30 cellular contexts compared by ENCODE assay signal in genomic region chr2:237574467-237574866, GRCh38. TPM values are rescaled to one million over a fixed set of nuclear protein-coding genes. Genes with fewer than 3 reads are reported as not detected.
DNase-seq lines count a peak whose midpoint lies in the region; ATAC-seq and TF ChIP-seq lines count a peak whose summit lies in the region.
"Had no signal": no experiment of that assay in that cellular context is flagged by ENCODE, and none has a peak within 500 bp of the region (broad histone marks: within the 10 kb centered on the region; RNA-seq: fewer than 3 reads in every experiment).

No MANE protein-coding gene starts in this region.

- H4K20me1 ChIP-seq in BLaER1 = peaks cover 53% of the 10 kb centered on the region; the same call in 1 of the 2 replicates
- H4K20me1 ChIP-seq in Karpas-422 (ENCODE audit: insufficient read depth, low read depth, low read length) = no peaks in the 10 kb centered on the region

- peak overlapping the region; percentile 7; the same call in 1 of the 2 replicates for H3K9ac ChIP-seq in BLaER1
- no peak overlapping the region for H3K9ac ChIP-seq in Karpas-422 (ENCODE audit: low read length)

- DNase-seq in LNCaP clone FGC (ENCODE audit: low read depth) (no peak), epithelial cell of prostate (ENCODE audit: low read depth, low spot score) (no peak), ovary (peak in 3 of 5 donors; percentile 18 to 36 (median 26)), SHP77 treated with DMSO at 0.1 percent for 48 hours (lab: John Stamatoyannopoulos, UW) (no peak), Karpas-422 (no peak)
- DNase-seq: activated CD4-positive, alpha-beta T cell treated with anti-CD3 and anti-CD28 coated beads for 48 hours; activated CD8-positive, alpha-beta memory T cell treated with anti-CD3 and anti-CD28 coated beads for 24 hours; activated effector memory CD4-positive, alpha-beta T cell treated with Interleukin-2 at 50 U/mL for 16 hours; activated T-cell treated with anti-CD3 and anti-CD28 coated beads for 4 hours; CD4-positive, alpha-beta T cell; Kasumi-1; left lung; MV-4-11; NCI-H1436 treated with DMSO at 0.1 percent for 48 hours; NCI-H2107; sigmoid colon; SJCRH30; stimulated activated CD4-positive, alpha-beta T cell treated with anti-CD3 and anti-CD28 coated beads, Interleukin-4, amount 100 ng/mL, for 1 hour; SW 1271 had no signal

- TF ChIP-seq CTCF in LNCaP clone FGC (IDR thresholded peaks at IDR 0.05; ENCODE audit: control insufficient read depth, extremely low read depth, insufficient read depth) = no peak
- no peak for TF ChIP-seq CTCF in ovary (IDR thresholded peaks at IDR 0.05)

- no peak for TF ChIP-seq EP300 in ovary (IDR thresholded peaks at IDR 0.05)

- 88 to 93% (median 91%) methylated on average over 9 of the region's 9 CpGs for whole genome bisulfite sequencing in ovary, 3 donors

- H3K4me1 ChIP-seq in BLaER1 = peaks cover 54% of the 10 kb centered on the region
- H3K4me1 ChIP-seq in ovary (ENCODE audit: insufficient read depth) = peaks cover 2% of the 10 kb centered on the region
- H3K4me1 ChIP-seq in Karpas-422 (ENCODE audit: low read length) = no peaks in the 10 kb centered on the region

- H3K27me3 ChIP-seq in BLaER1 = no peaks in the 10 kb centered on the region
- no peaks in the 10 kb centered on the region for H3K27me3 ChIP-seq in ovary
- H3K27me3 ChIP-seq in Karpas-422 (ENCODE audit: low read length) = no peaks in the 10 kb centered on the region
- H3K27me3 ChIP-seq: left lung, Peyer's patch, sigmoid colon, SJCRH30, upper lobe of left lung had no signal

- no peak overlapping the region for H3K4me3 ChIP-seq in BLaER1
- H3K4me3 ChIP-seq in LNCaP clone FGC (ENCODE audit: low read depth, low read length) = peak overlapping the region; percentile 30; the same call in 1 of the 2 replicates
- no peak overlapping the region for H3K4me3 ChIP-seq in ovary
- H3K4me3 ChIP-seq in Karpas-422 (ENCODE audit: low read length) = no peak overlapping the region
- H3K4me3 ChIP-seq: left lung, Peyer's patch, sigmoid colon, SJCRH30, upper lobe of left lung had no signal

- no peak for ATAC-seq in HG02759 (IDR thresholded peaks at IDR 0.05; ENCODE audit: unreplicated experiment)
- no peak for ATAC-seq in GM19467 (IDR thresholded peaks at IDR 0.05; ENCODE audit: unreplicated experiment)
- ATAC-seq: activated naive CD4-positive, alpha-beta T cell treated with anti-CD3 and anti-CD28 coated beads, Interleukin-2, amount 50 U/mL, for 72 hours had no signal

- H3K9me3 ChIP-seq in BLaER1 = no peaks in the 10 kb centered on the region
- no peaks in the 10 kb centered on the region for H3K9me3 ChIP-seq in ovary
- no peaks in the 10 kb centered on the region for H3K9me3 ChIP-seq in Karpas-422 (ENCODE audit: low read length)
- H3K9me3 ChIP-seq: left lung, Peyer's patch, sigmoid colon, SJCRH30, upper lobe of left lung had no signal

- H3K36me3 ChIP-seq in BLaER1 (peaks cover 59% of the 10 kb centered on the region), ovary (no peaks in the 10 kb centered on the region), Karpas-422 (ENCODE audit: insufficient read depth, low read length) (no peaks in the 10 kb centered on the region)
- H3K36me3 ChIP-seq: left lung, sigmoid colon, SJCRH30 had no signal

- no peaks in the 10 kb centered on the region for H3K9me2 ChIP-seq in Karpas-422 (replicated peaks; ENCODE audit: insufficient read depth, low read length)

- no peak overlapping the region for H2AFZ ChIP-seq in Karpas-422 (ENCODE audit: low read length)

- H3K79me2 ChIP-seq in Karpas-422 (ENCODE audit: low read length) = no peaks in the 10 kb centered on the region

- intact Hi-C loops in ovary (cut with DNase I) = loop anchor here (5.0 to 10.0 kb wide), 6 partner anchors 57 to 480 kb away; partner anchors contain the start of gene COL6A3 (in 2 of the 4)

- H3K27ac ChIP-seq in BLaER1 (peak overlapping the region; percentile 48), epithelial cell of prostate (peak overlapping the region; percentile 63), ovary (no peak overlapping the region), Karpas-422 (ENCODE audit: low read length) (no peak overlapping the region)
- H3K27ac ChIP-seq: SJCRH30 had no signal

- TF ChIP-seq POLR2A in ovary (IDR thresholded peaks at IDR 0.05) = no peak

- H3K4me2 ChIP-seq in BLaER1 (peak overlapping the region; percentile 30), Karpas-422 (ENCODE audit: low read depth, low read length, poor library complexity, severe bottlenecking) (no peak overlapping the region)

RNA-seq across cellular contexts. Expression of gene PRLH, which starts 8.1 kb away (rescaled TPM):
- not detected for total RNA-seq in ovary
- not detected for polyA plus RNA-seq in ovary
- total RNA-seq in Karpas-422 (2014; rRNA removed; shearing (Covaris generic); ENCODE audit: low replicate concordance) = not detected in 2 replicates
- total RNA-seq: activated naive CD4-positive, alpha-beta T cell treated with anti-CD3 and anti-CD28 coated beads, Interleukin-2, amount 50 U/mL, for 72 hours; bronchial epithelial cell; CD4-positive, alpha-beta T cell; epithelial cell of proximal tubule; glomerular endothelial cell; H4; left lung; Peyer's patch; progenitor cell of endocrine pancreas; sigmoid colon; SJCRH30; upper lobe of left lung had no signal
- polyA plus RNA-seq: sigmoid colon had no signal

RNA-seq across cellular contexts. Expression of gene RAB17, which starts 16.1 kb away (rescaled TPM):
- 10 to 100 TPM in 1 of 7 donors, 1 to 10 TPM in 5, under 1 TPM in 1; 0.76 to 19.3 (median 4.6) TPM for total RNA-seq in ovary
- under 1 TPM; 0.38 to 0.86 TPM for polyA plus RNA-seq in ovary
- total RNA-seq in Karpas-422 (2014; rRNA removed; shearing (Covaris generic); ENCODE audit: low replicate concordance) = 1.3 and 2.9 TPM in 2 replicates
- total RNA-seq: CD4-positive, alpha-beta T cell; H4 had no signal

RNA-seq across cellular contexts. Expression of gene LRRFIP1, which starts 52.9 kb away (rescaled TPM):
- 10 to 100 TPM; 32.4 to 71.1 (median 56.1) TPM for total RNA-seq in ovary
- 10 to 100 TPM; 27.4 to 71.1 TPM for polyA plus RNA-seq in ovary
- 29.9 and 30.7 TPM in 2 replicates for total RNA-seq in Karpas-422 (2014; rRNA removed; shearing (Covaris generic); ENCODE audit: low replicate concordance)

Comparison
In these comparisons a context has a peak if more than half of its experiments do, and no peak if none do; other contexts are left out.
1. H3K27ac ChIP-seq: peak in BLaER1 (single experiment) and epithelial cell of prostate (single experiment); none in ovary (0 of 2) and Karpas-422 (single experiment).
2. DNase-seq: peak in ovary (3 of 5); none in LNCaP clone FGC (single experiment), epithelial cell of prostate (single experiment), SHP77 treated with DMSO at 0.1 percent for 48 hours (single experiment) and Karpas-422 (single experiment).